Comparison of ENCODE assay signal across 9 cellular contexts in genomic region chr3:195154111-195154791, GRCh38.
A peak's percentile ranks its signal among the peaks of the same experiment; 100 is the strongest.
DNase-seq lines count a peak whose midpoint lies in the region; TF ChIP-seq lines count a peak whose summit lies in the region.
"Had no signal": no experiment of that assay in that cellular context is flagged by ENCODE, and none has a peak within 500 bp of the region (broad histone marks: within the 10 kb centered on the region; RNA-seq: fewer than 3 reads in every experiment).

No MANE protein-coding gene starts in this region.

- no peaks in the 10 kb centered on the region for H3K27me3 ChIP-seq in GM23248 (replicated peaks; ENCODE audit: insufficient read depth)
- H3K27me3 ChIP-seq in iPS-20b (ENCODE audit: insufficient read depth, low read length) = no peaks in the 10 kb centered on the region
- no peaks in the 10 kb centered on the region for H3K27me3 ChIP-seq in skeletal muscle tissue (ENCODE audit: control insufficient read depth in 3 of 3, insufficient read depth in 3 of 3, low read length in 3 of 3)

- no peaks in the 10 kb centered on the region for H3K27me3 Mint-ChIP-seq in activated naive CD8-positive, alpha-beta T cell treated with anti-CD3 and anti-CD28 coated beads for 36 hours

- H3K4me3 Mint-ChIP-seq in activated naive CD8-positive, alpha-beta T cell treated with anti-CD3 and anti-CD28 coated beads for 36 hours = peak overlapping the region; percentile 5

- H3K9me3 Mint-ChIP-seq in activated naive CD8-positive, alpha-beta T cell treated with anti-CD3 and anti-CD28 coated beads for 36 hours = no peaks in the 10 kb centered on the region

- H3K4me3 ChIP-seq in GM23248 = no peak overlapping the region
- H3K4me3 ChIP-seq in iPS-20b (ENCODE audit: low read length) = no peak overlapping the region
- peak overlapping the region in 1 of 3 donors; percentile 34 for H3K4me3 ChIP-seq in skeletal muscle tissue (ENCODE audit: low read length in 3 of 3)

- peak overlapping the region; percentile 77 for H3K27ac Mint-ChIP-seq in activated naive CD8-positive, alpha-beta T cell treated with anti-CD3 and anti-CD28 coated beads for 36 hours

- no peaks in the 10 kb centered on the region for H4K20me1 ChIP-seq in GM23248 (ENCODE audit: insufficient read depth)

- POLR2A ChIA-PET in HEK293T (lab: Yijun Ruan, JAX) = no interaction called here

- peak; percentile 16 for DNase-seq in GM23248
- DNase-seq in activated naive CD8-positive, alpha-beta T cell treated with anti-CD3 and anti-CD28 coated beads for 36 hours = no peak
- no peak for DNase-seq in NCI-H1105 treated with DMSO at 0.1 percent for 48 hours (lab: John Stamatoyannopoulos, UW)
- DNase-seq in HEK293T (ENCODE audit: extremely low spot score) = no peak
- no peak for DNase-seq in activated T-cell treated with anti-CD3 and anti-CD28 coated beads for 4 hours
- no peak for DNase-seq in stimulated activated CD4-positive, alpha-beta T cell treated with anti-CD3 and anti-CD28 coated beads, Interleukin-15, amount 100 ng/mL, for 24 hours
- DNase-seq: NCI-H524 treated with DMSO at 0.1 percent for 48 hours had no signal

- in situ Hi-C loops in GM23248 (cut with MboI) = no loop called here

- H3K36me3 Mint-ChIP-seq in activated naive CD8-positive, alpha-beta T cell treated with anti-CD3 and anti-CD28 coated beads for 36 hours = peaks cover 10% of the 10 kb centered on the region

- 0 out of 2 replicates have a peak, but pooled peaks cover 6% of the 10 kb centered on the region for H3K79me2 ChIP-seq in GM23248 (ENCODE audit: insufficient read depth)

- H2AFZ ChIP-seq in GM23248 = peak overlapping the region; percentile 19; the same call in 1 of the 2 replicates

- WGBS in GM23248 (ENCODE audit: low coverage in 1 of 2, low lambda C conversion rate in 2 of 2, missing lambda C conversion rate in 2 of 2), 2 experiments = 65 to 67% methylated on average over 16 of the region's 16 CpGs

- peak overlapping the region; percentile 1; the same call in 1 of the 2 replicates for H3K9ac ChIP-seq in GM23248
- peak overlapping the region; percentile 54; the same call in 1 of the 2 replicates for H3K9ac ChIP-seq in iPS-20b (ENCODE audit: low read depth, low read length)
- H3K9ac ChIP-seq in skeletal muscle tissue (ENCODE audit: low read depth in 1 of 3, low read length in 3 of 3) = peak overlapping the region; percentile 68 to 86 (median 71)

- peaks cover 27% of the 10 kb centered on the region for H3K4me1 ChIP-seq in GM23248 (ENCODE audit: insufficient read depth)
- peaks cover 53% of the 10 kb centered on the region for H3K4me1 ChIP-seq in iPS-20b (ENCODE audit: insufficient read depth, low read length)
- H3K4me1 ChIP-seq in skeletal muscle tissue (ENCODE audit: control insufficient read depth in 3 of 3, insufficient read depth in 3 of 3, low read length in 3 of 3) = peaks cover 52 to 59% (median 54%) of the 10 kb centered on the region in 3 donors

- no peaks in the 10 kb centered on the region for H3K36me3 ChIP-seq in GM23248 (ENCODE audit: low read depth)
- peaks cover 3% of the 10 kb centered on the region; the same call in 1 of the 2 replicates for H3K36me3 ChIP-seq in iPS-20b (ENCODE audit: insufficient read depth, low read depth, low read length)
- H3K36me3 ChIP-seq in skeletal muscle tissue (ENCODE audit: control insufficient read depth in 3 of 3, insufficient read depth in 3 of 3, low read length in 3 of 3) = no peaks in the 10 kb centered on the region

- H3K9me3 ChIP-seq in GM23248 (ENCODE audit: low read depth) = no peaks in the 10 kb centered on the region
- no peaks in the 10 kb centered on the region for H3K9me3 ChIP-seq in iPS-20b (ENCODE audit: insufficient read depth, low read depth, low read length)
- no peaks in the 10 kb centered on the region for H3K9me3 ChIP-seq in skeletal muscle tissue (ENCODE audit: control insufficient read depth in 3 of 3, low read length in 3 of 3)

- H3K4me2 ChIP-seq in GM23248 (ENCODE audit: unreplicated experiment) = peak overlapping the region; percentile 64

- H3F3A ChIP-seq in GM23248 (ENCODE audit: insufficient read depth) = peaks cover 18% of the 10 kb centered on the region

- CTCF ChIA-PET in HEK293T (lab: Yijun Ruan, JAX) = no interaction called here

- peaks cover 33% of the 10 kb centered on the region for H3K4me1 Mint-ChIP-seq in activated naive CD8-positive, alpha-beta T cell treated with anti-CD3 and anti-CD28 coated beads for 36 hours

- H3K27ac ChIP-seq in GM23248 = peak overlapping the region; percentile 54
- H3K27ac ChIP-seq in iPS-20b (ENCODE audit: low read length) = no peak overlapping the region
- H3K27ac ChIP-seq in skeletal muscle tissue (ENCODE audit: low read depth, low read length) = peak overlapping the region; percentile 91

- H3K9me2 ChIP-seq in GM23248 (ENCODE audit: insufficient read depth) = no peaks in the 10 kb centered on the region

TF ChIP-seq in HEK293T, 16 proteins besides CTCF, POLR2A, EP300 and RAD21:
- TF ChIP-seq ZNF384 (IDR thresholded peaks at IDR 0.05) = no peak
- TF ChIP-seq HDGF (IDR thresholded peaks at IDR 0.05; ENCODE audit: borderline replicate concordance) = no peak
- TF ChIP-seq ELF4 (IDR thresholded peaks at IDR 0.05) = no peak
- no peak for TF ChIP-seq L3MBTL2 (conservative IDR thresholded peaks at IDR 0.05)
- TF ChIP-seq, protein P1, sequence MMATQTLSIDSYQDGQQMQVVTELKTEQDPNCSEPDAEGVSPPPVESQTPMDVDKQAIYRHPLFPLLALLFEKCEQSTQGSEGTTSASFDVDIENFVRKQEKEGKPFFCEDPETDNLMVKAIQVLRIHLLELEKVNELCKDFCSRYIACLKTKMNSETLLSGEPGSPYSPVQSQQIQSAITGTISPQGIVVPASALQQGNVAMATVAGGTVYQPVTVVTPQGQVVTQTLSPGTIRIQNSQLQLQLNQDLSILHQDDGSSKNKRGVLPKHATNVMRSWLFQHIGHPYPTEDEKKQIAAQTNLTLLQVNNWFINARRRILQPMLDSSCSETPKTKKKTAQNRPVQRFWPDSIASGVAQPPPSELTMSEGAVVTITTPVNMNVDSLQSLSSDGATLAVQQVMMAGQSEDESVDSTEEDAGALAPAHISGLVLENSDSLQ (IDR thresholded peaks at IDR 0.05) = no peak
- TF ChIP-seq NFRKB (IDR thresholded peaks at IDR 0.05) = no peak
- TF ChIP-seq SUZ12 (IDR thresholded peaks at IDR 0.05) = no peak
- TF ChIP-seq TARDBP (IDR thresholded peaks at IDR 0.05) = no peak
- TF ChIP-seq CTBP1 (IDR thresholded peaks at IDR 0.05; ENCODE audit: borderline replicate concordance) = no peak

Comparison
In these comparisons a context has a peak if more than half of its experiments do, and no peak if none do; other contexts are left out.
1. H3K9ac ChIP-seq: peak in every context shown above with its lines; median percentile 71 in skeletal muscle tissue; 54 in iPS-20b; 1 in GM23248.